ENCODE assay signal across 8 cellular contexts in genomic region chr5:100535060-100536005, GRCh38. TPM values are rescaled to one million over a fixed set of nuclear protein-coding genes. Genes with fewer than 3 reads are reported as not detected.
DNase-seq lines count a peak whose midpoint lies in the region; ATAC-seq and FAIRE-seq lines count a peak whose summit lies in the region.

FAM174A (plus strand) TSS chr5:100535374; CDS start chr5:100535531, 157 bp downstream.

- peak; percentile 58 for FAIRE-seq in RCC 7860 (lab: Jason Lieb, UNC)

- peak within 1 kb of the TSS; percentile 88 for H3K4me3 ChIP-seq in naive thymus-derived CD4-positive, alpha-beta T cell (ENCODE audit: low read length)

- H3K27ac ChIP-seq in KOPT-K1 (ENCODE audit: low read depth, low read length, poor library complexity, severe bottlenecking), result peak within 1 kb of the TSS; percentile 78
- H3K27ac ChIP-seq in naive thymus-derived CD4-positive, alpha-beta T cell (ENCODE audit: low read depth, low read length), result peak within 1 kb of the TSS; percentile 82

- intact Hi-C loops in naive thymus-derived CD4-positive, alpha-beta T cell (cut with micrococcal nuclease), result loop anchor here (1.0 to 10.0 kb wide), 13 partner anchors 132 to 1762 kb away; partner anchors contain the start of genes RGMB (in 2 of the 2), CHD1 (in 1 of the 2) and ST8SIA4 (in 1 of the 2)

- CTCF ChIA-PET in naive thymus-derived CD4-positive, alpha-beta T cell (lab: Charles Lee), result no interaction called here

- H3K4me1 Mint-ChIP-seq in naive thymus-derived CD4-positive, alpha-beta T cell, result peaks cover 15 to 51% (median 33%) of the 10 kb centered on the region in 7 donors
- H3K4me1 Mint-ChIP-seq in stimulated activated naive B cell treated with anti-CD40 and anti-IgM and Interleukin-4, amounts not matched to agents 10 μg/mL and 1 μg/mL and 100 μg/mL, for 72 hours, result peaks cover 11 to 15% of the 10 kb centered on the region in 2 donors

- H3K4me3 Mint-ChIP-seq in naive thymus-derived CD4-positive, alpha-beta T cell, result peak within 1 kb of the TSS; percentile 84 to 100 (median 96)
- peak within 1 kb of the TSS; percentile 99 to 100 for H3K4me3 Mint-ChIP-seq in stimulated activated naive B cell treated with anti-CD40 and anti-IgM and Interleukin-4, amounts not matched to agents 10 μg/mL and 1 μg/mL and 100 μg/mL, for 72 hours

- no peaks in the 10 kb centered on the region for H3K36me3 ChIP-seq in KOPT-K1 (ENCODE audit: insufficient read depth, low read length)
- peaks cover 0 to 6% (median 0%) of the 10 kb centered on the region in 3 experiments for H3K36me3 ChIP-seq in naive thymus-derived CD4-positive, alpha-beta T cell (ENCODE audit: control insufficient read depth in 2 of 3, insufficient read depth in 3 of 3, low read length in 3 of 3)

- peak within 1 kb of the TSS; percentile 81 to 100 (median 97) for H3K27ac Mint-ChIP-seq in naive thymus-derived CD4-positive, alpha-beta T cell
- H3K27ac Mint-ChIP-seq in stimulated activated naive B cell treated with anti-CD40 and anti-IgM and Interleukin-4, amounts not matched to agents 10 μg/mL and 1 μg/mL and 100 μg/mL, for 72 hours, result peak within 1 kb of the TSS; percentile 97

- H3K9me3 ChIP-seq in KOPT-K1 (ENCODE audit: insufficient read depth, low read length, poor library complexity, severe bottlenecking), result peaks cover 14% of the 10 kb centered on the region
- H3K9me3 ChIP-seq in naive thymus-derived CD4-positive, alpha-beta T cell (ENCODE audit: control insufficient read depth in 2 of 3, low read length in 3 of 3), result peaks cover 0 to 15% (median 0%) of the 10 kb centered on the region in 3 experiments

- peak; percentile 98 for ATAC-seq in GM21786 (IDR thresholded peaks at IDR 0.05; ENCODE audit: unreplicated experiment)
- peak; percentile 91 for ATAC-seq in naive thymus-derived CD4-positive, alpha-beta T cell
- ATAC-seq in stimulated activated naive B cell treated with anti-CD40 and anti-IgM and Interleukin-4, amounts not matched to agents 10 μg/mL and 1 μg/mL and 100 μg/mL, for 72 hours (replicated peaks), result peak; percentile 98

- DNase-seq in DMS79 (lab: John Stamatoyannopoulos, UW) (peak; percentile 81), RCC 7860 (ENCODE audit: low spot score) (peak; percentile 81), fibroblast of gingiva (ENCODE audit: low read depth) (peak; percentile 95)
- DNase-seq in activated T-helper 1 cell treated with anti-CD3 and anti-CD28 coated beads, Interleukin-2, amount 50 U/mL, for 16 hours (ENCODE audit: low read depth in 1 of 2, low spot score in 1 of 2), result peak; percentile 86 to 87
- DNase-seq in naive thymus-derived CD4-positive, alpha-beta T cell, result peak; percentile 88 to 96 (median 95)
- peak; percentile 92 for DNase-seq in stimulated activated naive B cell treated with anti-CD40 and anti-IgM and Interleukin-4, amounts not matched to agents 10 μg/mL and 1 μg/mL and 100 μg/mL, for 72 hours

- peaks cover 10 to 11% of the 10 kb centered on the region in 2 donors for H3K4me1 ChIP-seq in naive thymus-derived CD4-positive, alpha-beta T cell (ENCODE audit: control insufficient read depth in 2 of 2, insufficient read depth in 2 of 2, low read length in 2 of 2)

- peaks cover 0 to 15% (median 0%) of the 10 kb centered on the region in 5 donors for H3K27me3 Mint-ChIP-seq in naive thymus-derived CD4-positive, alpha-beta T cell
- peaks cover 4% of the 10 kb centered on the region in 2 donors for H3K27me3 Mint-ChIP-seq in stimulated activated naive B cell treated with anti-CD40 and anti-IgM and Interleukin-4, amounts not matched to agents 10 μg/mL and 1 μg/mL and 100 μg/mL, for 72 hours

- H3K27me3 ChIP-seq in naive thymus-derived CD4-positive, alpha-beta T cell (ENCODE audit: control insufficient read depth in 2 of 2, insufficient read depth in 2 of 2, low read length in 2 of 2), result no peaks in the 10 kb centered on the region

- POLR2A ChIA-PET in naive thymus-derived CD4-positive, alpha-beta T cell (lab: Charles Lee), result interaction anchor here (0.8 to 2.2 kb wide), 2 partner anchors 199 to 367 kb away, joined by 3 to 10 read pairs; partner anchors contain the start of gene ST8SIA4

- H3K36me3 Mint-ChIP-seq in naive thymus-derived CD4-positive, alpha-beta T cell, result peaks cover 12 to 20% (median 19%) of the 10 kb centered on the region in 5 donors
- peaks cover 14 to 19% of the 10 kb centered on the region in 2 donors for H3K36me3 Mint-ChIP-seq in stimulated activated naive B cell treated with anti-CD40 and anti-IgM and Interleukin-4, amounts not matched to agents 10 μg/mL and 1 μg/mL and 100 μg/mL, for 72 hours

- peaks cover 12 to 29% (median 17%) of the 10 kb centered on the region in 11 donors for H3K9me3 Mint-ChIP-seq in naive thymus-derived CD4-positive, alpha-beta T cell
- peaks cover 12 to 13% of the 10 kb centered on the region in 2 donors for H3K9me3 Mint-ChIP-seq in stimulated activated naive B cell treated with anti-CD40 and anti-IgM and Interleukin-4, amounts not matched to agents 10 μg/mL and 1 μg/mL and 100 μg/mL, for 72 hours

RNA-seq across cellular contexts. Expression of gene FAM174A, which starts in this region (rescaled TPM):
- 10 to 100 TPM in 1 of 5 experiments, 1 to 10 TPM in 4; 4.6 to 10.7 (median 6.0) TPM for total RNA-seq in naive thymus-derived CD4-positive, alpha-beta T cell
- 1 to 10 TPM; 3.2 to 5.6 TPM for polyA plus RNA-seq in naive thymus-derived CD4-positive, alpha-beta T cell

Comparison
In these comparisons a context has a peak if more than half of its experiments do, and no peak if none do; other contexts are left out.
1. Peak in every context shown above with its lines: DNase-seq, ATAC-seq, H3K4me3 ChIP-seq and H3K27ac ChIP-seq.